ENCODE assay signal across 8 cellular contexts in genomic region chr5:115842089-115842881, GRCh38. TPM values are rescaled to one million over a fixed set of nuclear protein-coding genes. Genes with fewer than 3 reads are reported as not detected.
DNase-seq lines count a peak whose midpoint lies in the region; ATAC-seq and TF ChIP-seq lines count a peak whose summit lies in the region.

No MANE protein-coding gene starts in this region.

- TF ChIP-seq CTCF in RWPE2 (IDR thresholded peaks at IDR 0.05; ENCODE audit: poor library complexity, severe bottlenecking), result peak; percentile 55

- no peaks in the 10 kb centered on the region for H3K27me3 Mint-ChIP-seq in stimulated activated memory B cell treated with anti-CD40 and anti-IgM and Interleukin-4, amounts not matched to agents 10 μg/mL and 1 μg/mL and 100 μg/mL, for 72 hours

- no peaks in the 10 kb centered on the region for H3K36me3 Mint-ChIP-seq in stimulated activated memory B cell treated with anti-CD40 and anti-IgM and Interleukin-4, amounts not matched to agents 10 μg/mL and 1 μg/mL and 100 μg/mL, for 72 hours

- H3K4me1 Mint-ChIP-seq in stimulated activated memory B cell treated with anti-CD40 and anti-IgM and Interleukin-4, amounts not matched to agents 10 μg/mL and 1 μg/mL and 100 μg/mL, for 72 hours, result peaks cover 51% of the 10 kb centered on the region

- H3K36me3 ChIP-seq in RWPE2 (ENCODE audit: low read depth), result peaks cover 19% of the 10 kb centered on the region

- peak overlapping the region; percentile 97 for H3K4me3 Mint-ChIP-seq in stimulated activated memory B cell treated with anti-CD40 and anti-IgM and Interleukin-4, amounts not matched to agents 10 μg/mL and 1 μg/mL and 100 μg/mL, for 72 hours

- no peaks in the 10 kb centered on the region for H3K9me3 ChIP-seq in RWPE2 (ENCODE audit: severe bottlenecking)

- ATAC-seq in GM21526 (IDR thresholded peaks at IDR 0.05; ENCODE audit: low FRiP score, unreplicated experiment) (peak; percentile 37), RWPE2 (ENCODE audit: low read depth) (peak; percentile 60)
- peak; percentile 75 for ATAC-seq in stimulated activated memory B cell treated with anti-CD40 and anti-IgM and Interleukin-4, amounts not matched to agents 10 μg/mL and 1 μg/mL and 100 μg/mL, for 72 hours

- DNase-seq in NCI-H1436 (lab: John Stamatoyannopoulos, UW) (peak; percentile 75), NCI-H1436 treated with DMSO at 0.1 percent for 48 hours (lab: John Stamatoyannopoulos, UW) (no peak), HT-29 (ENCODE audit: low spot score) (peak; percentile 69), RWPE2 (ENCODE audit: low spot score) (no peak), caudate nucleus (lab: John Stamatoyannopoulos, UW) (peak in 13 of 61 donors; percentile 17 to 84 (median 60)), kidney glomerular epithelial cell (lab: John Stamatoyannopoulos, UW) (peak; percentile 61)

- peak overlapping the region; percentile 89 for H3K4me3 ChIP-seq in RWPE2 (ENCODE audit: severe bottlenecking)

- H3K9me3 Mint-ChIP-seq in stimulated activated memory B cell treated with anti-CD40 and anti-IgM and Interleukin-4, amounts not matched to agents 10 μg/mL and 1 μg/mL and 100 μg/mL, for 72 hours, result no peaks in the 10 kb centered on the region

- H3K27ac ChIP-seq in RWPE2 (ENCODE audit: poor library complexity, severe bottlenecking) (peak overlapping the region; percentile 76), caudate nucleus (ENCODE audit: low read depth, low read length) (peak overlapping the region; percentile 95)

- no peaks in the 10 kb centered on the region for H3K27me3 ChIP-seq in RWPE2 (ENCODE audit: insufficient read depth, poor library complexity, severe bottlenecking)

- H3K4me1 ChIP-seq in RWPE2 (ENCODE audit: insufficient read depth, poor library complexity, severe bottlenecking), result peaks cover 28% of the 10 kb centered on the region

- peak overlapping the region; percentile 97 for H3K27ac Mint-ChIP-seq in stimulated activated memory B cell treated with anti-CD40 and anti-IgM and Interleukin-4, amounts not matched to agents 10 μg/mL and 1 μg/mL and 100 μg/mL, for 72 hours

RNA-seq across cellular contexts. Expression of gene AP3S1, which starts 0.6 kb away (rescaled TPM):
- 22.8 and 28.8 TPM in 2 replicates for total RNA-seq in HT-29 (2014; rRNA removed; shearing (Covaris generic))

RNA-seq across cellular contexts. Expression of gene ATG12, which starts 0.9 kb away (rescaled TPM):
- total RNA-seq in HT-29 (2014; rRNA removed; shearing (Covaris generic)), result 15.8 and 21.1 TPM in 2 replicates

RNA-seq across cellular contexts. Expression of gene CDO1, which starts 25.8 kb away (rescaled TPM):
- total RNA-seq in HT-29 (2014; rRNA removed; shearing (Covaris generic)), result not detected in 2 replicates

Comparison
In these comparisons a context has a peak if more than half of its experiments do, and no peak if none do; other contexts are left out.
1. DNase-seq: peak in NCI-H1436 (single experiment), HT-29 (single experiment) and kidney glomerular epithelial cell (single experiment); none in NCI-H1436 treated with DMSO at 0.1 percent for 48 hours (single experiment) and RWPE2 (single experiment).
2. Peak in every context shown above with its lines, with median percentiles within 50 percentile points of each other: ATAC-seq.